ENCODE assay signal across 28 cellular contexts in the genomic region with DNA sequence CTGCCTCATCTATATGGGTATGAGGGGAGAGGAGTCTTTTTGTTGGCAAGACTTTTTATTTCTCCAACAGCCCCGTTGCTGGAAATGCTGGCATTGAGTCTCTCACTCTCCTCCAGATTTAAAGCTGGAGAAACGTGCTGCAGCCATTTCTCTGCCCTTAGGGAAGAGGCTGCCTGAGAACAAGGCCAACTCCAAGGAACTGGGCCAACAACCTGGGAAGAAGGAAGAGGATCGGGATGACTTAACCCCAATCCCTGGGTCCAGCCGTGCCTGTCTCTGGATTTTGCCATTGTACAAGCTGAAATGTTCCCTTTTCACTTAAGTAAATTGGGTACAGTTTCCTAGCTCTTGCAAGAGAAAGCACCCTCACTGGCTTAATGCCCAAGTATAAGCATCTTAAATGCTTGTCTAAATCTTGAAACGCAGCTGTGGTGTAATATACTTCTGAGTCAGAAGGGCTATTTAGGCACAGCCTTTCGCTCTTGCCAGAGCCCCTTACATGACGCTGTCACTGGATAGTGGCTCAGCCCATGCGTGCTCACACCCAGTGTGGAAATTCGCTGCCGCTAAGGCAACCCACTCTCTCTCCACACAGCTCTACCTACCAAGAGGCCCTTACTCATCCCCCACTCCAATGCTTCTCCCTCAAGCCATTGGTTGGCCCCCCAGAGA. TPM values are rescaled to one million over a fixed set of nuclear protein-coding genes. Genes with fewer than 3 reads are reported as not detected.
DNase-seq lines count a peak whose midpoint lies in the region; ATAC-seq and TF ChIP-seq lines count a peak whose summit lies in the region.
"Had no signal": no experiment of that assay in that cellular context is flagged by ENCODE, and none has a peak within 500 bp of the region (broad histone marks: within the 10 kb centered on the region; RNA-seq: fewer than 3 reads in every experiment).

No MANE protein-coding gene starts in this region.

- H3K4me3 ChIP-seq in right atrium auricular region: no peak overlapping the region
- no peak overlapping the region for H3K4me3 ChIP-seq in epithelial cell of esophagus (ENCODE audit: low read length)
- no peak overlapping the region for H3K4me3 ChIP-seq in hepatocyte
- no peak overlapping the region for H3K4me3 ChIP-seq in GM23248
- H3K4me3 ChIP-seq: SJCRH30, thoracic aorta had no signal

- no peaks in the 10 kb centered on the region for H3K36me3 ChIP-seq in right atrium auricular region
- H3K36me3 ChIP-seq in hepatocyte (replicated peaks; ENCODE audit: insufficient read depth, low read depth): no peaks in the 10 kb centered on the region
- H3K36me3 ChIP-seq in GM23248 (ENCODE audit: low read depth): no peaks in the 10 kb centered on the region
- H3K36me3 ChIP-seq: SJCRH30, thoracic aorta had no signal

- H2AFZ ChIP-seq in hepatocyte (no peak overlapping the region), GM23248 (no peak overlapping the region)

- H3K4me2 ChIP-seq in hepatocyte: no peak overlapping the region
- no peak overlapping the region for H3K4me2 ChIP-seq in GM23248 (ENCODE audit: unreplicated experiment)

- no peaks in the 10 kb centered on the region for H3F3A ChIP-seq in GM23248 (ENCODE audit: insufficient read depth)

- ATAC-seq in left ventricle myocardium superior (peak; percentile 62), HG02623 (IDR thresholded peaks at IDR 0.05; ENCODE audit: unreplicated experiment) (no peak)
- ATAC-seq: effector memory CD8-positive, alpha-beta T cell; stimulated activated naive CD8-positive, alpha-beta T cell treated with anti-CD3 and anti-CD28 coated beads, Interleukin-15, Interleukin-2, amounts not matched to agents 100 U/mL and 50 U/mL, for 24 hours had no signal

- in situ Hi-C loops in GM23248 (cut with MboI): no loop called here

- intact Hi-C loops in left ventricle myocardium superior (cut with micrococcal nuclease): no loop called here

- no peak for TF ChIP-seq CTCF in right atrium auricular region (IDR thresholded peaks at IDR 0.05)
- no peak for TF ChIP-seq CTCF in epithelial cell of esophagus (IDR thresholded peaks at IDR 0.05; ENCODE audit: insufficient read depth, low read depth, low read length, missing control alignments)
- no peak for TF ChIP-seq CTCF in hepatocyte (IDR thresholded peaks at IDR 0.05; ENCODE audit: poor library complexity)

- H3K27ac ChIP-seq in right atrium auricular region (no peak overlapping the region), hepatocyte (no peak overlapping the region), GM23248 (no peak overlapping the region)
- H3K27ac ChIP-seq: SJCRH30, thoracic aorta, VCaP had no signal

- H3K9me2 ChIP-seq in hepatocyte (replicated peaks; ENCODE audit: insufficient read depth): no peaks in the 10 kb centered on the region
- no peaks in the 10 kb centered on the region for H3K9me2 ChIP-seq in GM23248 (ENCODE audit: insufficient read depth)

- 80% methylated on average over 10 of the region's 10 CpGs for WGBS in hepatocyte (ENCODE audit: low lambda C conversion rate, missing lambda C conversion rate)
- WGBS in GM23248 (ENCODE audit: low coverage in 1 of 2, low lambda C conversion rate in 2 of 2, missing lambda C conversion rate in 2 of 2), 2 experiments: 43 to 47% methylated on average over 10 of the region's 10 CpGs

- H3K79me2 ChIP-seq in hepatocyte: no peaks in the 10 kb centered on the region
- H3K79me2 ChIP-seq in GM23248 (ENCODE audit: insufficient read depth): no peaks in the 10 kb centered on the region

- DNase-seq in left ventricle myocardium superior: peak; percentile 32
- no peak for DNase-seq in right atrium auricular region (ENCODE audit: low spot score)
- peak; percentile 2 for DNase-seq in epithelial cell of esophagus (ENCODE audit: low read depth)
- peak; percentile 20 for DNase-seq in hepatocyte (ENCODE audit: low spot score)
- no peak for DNase-seq in GM23248
- no peak for DNase-seq in NCI-H748 treated with DMSO at 0.1 percent for 48 hours (lab: John Stamatoyannopoulos, UW)
- no peak for DNase-seq in activated CD4-positive, alpha-beta T cell treated with anti-CD3 and anti-CD28 coated beads for 1 hour
- DNase-seq: activated effector memory CD4-positive, alpha-beta T cell treated with anti-CD3 and anti-CD28 coated beads, Interleukin-2, amount 50 U/mL, for 16 hours; aorta; caudate nucleus; CD4-positive, alpha-beta memory T cell; effector memory CD8-positive, alpha-beta T cell; erythroblast; H7; KBM-7; mesenchymal stem cell; NCI-H2029; NCI-H345; NCI-H69; right cardiac atrium; SJCRH30; stimulated activated CD4-positive, alpha-beta T cell treated with anti-CD3 and anti-CD28 coated beads, Interleukin-1b, Interleukin-23, amount 100 ng/mL, for 48 hours; stimulated activated naive CD8-positive, alpha-beta T cell treated with anti-CD3 and anti-CD28 coated beads, Interleukin-15, Interleukin-2, amounts not matched to agents 100 U/mL and 50 U/mL, for 24 hours; SW 1271; T-helper 9 cell had no signal

- no peak overlapping the region for H3K9ac ChIP-seq in GM23248

- no peaks in the 10 kb centered on the region for H3K27me3 ChIP-seq in right atrium auricular region
- no peaks in the 10 kb centered on the region for H3K27me3 ChIP-seq in hepatocyte
- H3K27me3 ChIP-seq in GM23248 (replicated peaks; ENCODE audit: insufficient read depth): no peaks in the 10 kb centered on the region; the same call in 1 of the 2 replicates

- H4K20me1 ChIP-seq in hepatocyte (ENCODE audit: insufficient read depth, poor library complexity, severe bottlenecking): no peaks in the 10 kb centered on the region
- no peaks in the 10 kb centered on the region for H4K20me1 ChIP-seq in GM23248 (ENCODE audit: insufficient read depth)

- H3K4me1 ChIP-seq in right atrium auricular region: no peaks in the 10 kb centered on the region
- no peaks in the 10 kb centered on the region for H3K4me1 ChIP-seq in hepatocyte (ENCODE audit: insufficient read depth)
- H3K4me1 ChIP-seq in GM23248 (ENCODE audit: insufficient read depth): no peaks in the 10 kb centered on the region
- H3K4me1 ChIP-seq: SJCRH30 had no signal

- H3K9me3 ChIP-seq in right atrium auricular region (no peaks in the 10 kb centered on the region), hepatocyte (ENCODE audit: low read depth) (no peaks in the 10 kb centered on the region), GM23248 (ENCODE audit: low read depth) (no peaks in the 10 kb centered on the region)
- H3K9me3 ChIP-seq: SJCRH30, thoracic aorta had no signal

RNA-seq across cellular contexts. Expression of a gene that starts 24.1 kb away (rescaled TPM):
- total RNA-seq in left ventricle myocardium superior (169 TPM), right atrium auricular region (100 to 1,000 TPM in 1 of 2 donors, 10 to 100 TPM in 1; 87.4 to 120 TPM), hepatocyte (43.5 and 45.0 TPM in 2 replicates)
- polyA plus RNA-seq in hepatocyte (73.3 and 79.0 TPM in 2 replicates), GM23248 (2016; fragmentation: Nextera tagmentation; extraction: Ambion mirVana) (58.9 and 59.8 TPM in 2 replicates)
- 27.4 and 32.1 TPM in 2 replicates for total RNA-seq in GM23248 (2014; rRNA removed; shearing (Covaris generic))

Comparison
In these comparisons a context has a peak if more than half of its experiments do, and no peak if none do; other contexts are left out.
1. DNase-seq: peak in left ventricle myocardium superior (single experiment), epithelial cell of esophagus (single experiment) and hepatocyte (single experiment); none in right atrium auricular region (single experiment), GM23248 (single experiment), NCI-H748 treated with DMSO at 0.1 percent for 48 hours (single experiment) and activated CD4-positive, alpha-beta T cell treated with anti-CD3 and anti-CD28 coated beads for 1 hour (single experiment).